Comparison of ENCODE assay signal across 15 cellular contexts in genomic region chr9:79023134-79023577, GRCh38.
DNase-seq lines count a peak whose midpoint lies in the region; ATAC-seq, FAIRE-seq and TF ChIP-seq lines count a peak whose summit lies in the region.
"Had no signal": no experiment of that assay in that cellular context is flagged by ENCODE, and none has a peak within 500 bp of the region (broad histone marks: within the 10 kb centered on the region; RNA-seq: fewer than 3 reads in every experiment).

No MANE protein-coding gene starts in this region.

- H3K4me2 ChIP-seq in osteoblast (ENCODE audit: insufficient read depth, low read length), result peak overlapping the region; percentile 29
- H3K4me2 ChIP-seq: PC-9 had no signal

- H3K9me3 Mint-ChIP-seq in endodermal cell, result no peaks in the 10 kb centered on the region
- H3K9me3 Mint-ChIP-seq in stimulated activated effector memory CD8-positive, alpha-beta T cell treated with anti-CD3 and anti-CD28 coated beads, Interleukin-12 subunit alpha, Interleukin-12 subunit beta, amount 100 ng/mL, for 72 hours, result peaks cover 4% of the 10 kb centered on the region
- H3K9me3 Mint-ChIP-seq: activated T-helper 17 cell treated with anti-CD3 and anti-CD28 coated beads, Interleukin-2, amount 50 U/mL, for 72 hours; stimulated activated naive CD8-positive, alpha-beta T cell treated with anti-CD3 and anti-CD28 coated beads, Interleukin-15, Interleukin-2, amounts not matched to agents 100 ng/mL and 50 ng/mL, for 24 hours had no signal

- H3K27me3 Mint-ChIP-seq in endodermal cell (ENCODE audit: insufficient read depth), result no peaks in the 10 kb centered on the region
- H3K27me3 Mint-ChIP-seq: activated T-helper 17 cell treated with anti-CD3 and anti-CD28 coated beads, Interleukin-2, amount 50 U/mL, for 72 hours; stimulated activated naive CD8-positive, alpha-beta T cell treated with anti-CD3 and anti-CD28 coated beads, Interleukin-15, Interleukin-2, amounts not matched to agents 100 ng/mL and 50 ng/mL, for 24 hours had no signal

- H3K79me2 ChIP-seq in osteoblast (ENCODE audit: insufficient read depth, low read length), result no peaks in the 10 kb centered on the region

- peak overlapping the region; percentile 89 for H3K27ac ChIP-seq in epithelial cell of prostate
- peak overlapping the region; percentile 88 for H3K27ac ChIP-seq in osteoblast (ENCODE audit: low read depth, low read length)
- H3K27ac ChIP-seq in endodermal cell (ENCODE audit: low read depth, low read length), result no peak overlapping the region
- H3K27ac ChIP-seq in left lung, result no peak overlapping the region
- H3K27ac ChIP-seq: PC-9 had no signal

- no peak overlapping the region for H2AFZ ChIP-seq in osteoblast (ENCODE audit: low read length)
- H2AFZ ChIP-seq: PC-9 had no signal

- H3K36me3 ChIP-seq in osteoblast (ENCODE audit: insufficient read depth, low read length), result no peaks in the 10 kb centered on the region
- no peaks in the 10 kb centered on the region for H3K36me3 ChIP-seq in endodermal cell (ENCODE audit: control insufficient read depth, insufficient read depth, low read length)
- no peaks in the 10 kb centered on the region for H3K36me3 ChIP-seq in left lung

- no peak overlapping the region for H3K4me3 ChIP-seq in osteoblast (ENCODE audit: insufficient read depth, low read length)
- no peak overlapping the region for H3K4me3 ChIP-seq in endodermal cell (ENCODE audit: low read length)
- H3K4me3 ChIP-seq in left lung, result no peak overlapping the region
- H3K4me3 ChIP-seq: PC-9 had no signal

- DNase-seq in EH (ENCODE audit: low read depth), result peak; percentile 97
- DNase-seq in RCC 7860 (ENCODE audit: low spot score), result peak; percentile 99
- DNase-seq in epithelial cell of prostate (ENCODE audit: low read depth, low spot score), result peak; percentile 79
- DNase-seq in osteoblast (ENCODE audit: insufficient read length, low spot score, missing footprints), result peak; percentile 91
- no peak for DNase-seq in medulla oblongata (ENCODE audit: extremely low spot score)
- no peak for DNase-seq in endodermal cell
- no peak for DNase-seq in left lung
- no peak for DNase-seq in stimulated activated effector memory CD8-positive, alpha-beta T cell treated with anti-CD3 and anti-CD28 coated beads, Interleukin-12 subunit alpha, Interleukin-12 subunit beta, amount 100 ng/mL, for 72 hours (ENCODE audit: low spot score in 2 of 2)
- DNase-seq: activated CD4-positive, CD25-positive, alpha-beta regulatory T cell; cortex of kidney; NCI-H2029; nephron progenitor cell had no signal

- 96% methylated on average over 3 of the region's 3 CpGs; no CpG with 5 or more reads in 1 of the 2 experiments for WGBS in endodermal cell (ENCODE audit: insufficient coverage in 1 of 2, insufficient read length in 1 of 2), 2 experiments

- H3K36me3 Mint-ChIP-seq in endodermal cell (ENCODE audit: low read depth), result no peaks in the 10 kb centered on the region
- no peaks in the 10 kb centered on the region for H3K36me3 Mint-ChIP-seq in stimulated activated effector memory CD8-positive, alpha-beta T cell treated with anti-CD3 and anti-CD28 coated beads, Interleukin-12 subunit alpha, Interleukin-12 subunit beta, amount 100 ng/mL, for 72 hours

- H3K4me1 Mint-ChIP-seq in endodermal cell, result peaks cover 19% of the 10 kb centered on the region
- no peaks in the 10 kb centered on the region for H3K4me1 Mint-ChIP-seq in stimulated activated effector memory CD8-positive, alpha-beta T cell treated with anti-CD3 and anti-CD28 coated beads, Interleukin-12 subunit alpha, Interleukin-12 subunit beta, amount 100 ng/mL, for 72 hours
- H3K4me1 Mint-ChIP-seq: activated T-helper 17 cell treated with anti-CD3 and anti-CD28 coated beads, Interleukin-2, amount 50 U/mL, for 72 hours had no signal

- no peak for ATAC-seq in left lung
- no peak for ATAC-seq in stimulated activated effector memory CD8-positive, alpha-beta T cell treated with anti-CD3 and anti-CD28 coated beads, Interleukin-12 subunit alpha, Interleukin-12 subunit beta, amount 100 ng/mL, for 72 hours
- ATAC-seq: activated T-helper 17 cell treated with anti-CD3 and anti-CD28 coated beads, Interleukin-2, amount 50 U/mL, for 72 hours had no signal

- no peak overlapping the region for H3K9ac ChIP-seq in endodermal cell (ENCODE audit: extremely low read depth, low read length, poor library complexity, severe bottlenecking)

- FAIRE-seq in RCC 7860 (lab: Jason Lieb, UNC), result peak; percentile 99

- H3K9me3 ChIP-seq in osteoblast (ENCODE audit: low read depth, low read length) (no peaks in the 10 kb centered on the region), endodermal cell (ENCODE audit: control insufficient read depth, low read length) (no peaks in the 10 kb centered on the region), left lung (peaks cover 0 to 5% of the 10 kb centered on the region in 2 donors)

- H3K4me1 ChIP-seq in osteoblast (ENCODE audit: insufficient read depth, low read length) (peaks cover 29% of the 10 kb centered on the region), endodermal cell (ENCODE audit: control insufficient read depth, insufficient read depth, low read length) (peaks cover 5% of the 10 kb centered on the region), left lung (no peaks in the 10 kb centered on the region)

- H3K27me3 ChIP-seq in osteoblast (ENCODE audit: insufficient read depth, low read length) (no peaks in the 10 kb centered on the region), endodermal cell (ENCODE audit: control insufficient read depth, insufficient read depth, low read length, poor library complexity, severe bottlenecking) (no peaks in the 10 kb centered on the region), left lung (no peaks in the 10 kb centered on the region)

- no peak for TF ChIP-seq CTCF in osteoblast (IDR thresholded peaks at IDR 0.05; ENCODE audit: extremely low read depth, low read depth, low read length)
- no peak for TF ChIP-seq CTCF in endodermal cell (conservative IDR thresholded peaks at IDR 0.05)
- TF ChIP-seq CTCF in left lung (IDR thresholded peaks at IDR 0.05), result no peak

- no peaks in the 10 kb centered on the region for H4K20me1 ChIP-seq in osteoblast (ENCODE audit: insufficient read depth, low read length)

- H3K27ac Mint-ChIP-seq in endodermal cell, result no peak overlapping the region
- H3K27ac Mint-ChIP-seq in stimulated activated effector memory CD8-positive, alpha-beta T cell treated with anti-CD3 and anti-CD28 coated beads, Interleukin-12 subunit alpha, Interleukin-12 subunit beta, amount 100 ng/mL, for 72 hours, result no peak overlapping the region
- H3K27ac Mint-ChIP-seq: activated T-helper 17 cell treated with anti-CD3 and anti-CD28 coated beads, Interleukin-2, amount 50 U/mL, for 72 hours; nephron progenitor cell; stimulated activated naive CD8-positive, alpha-beta T cell treated with anti-CD3 and anti-CD28 coated beads, Interleukin-15, Interleukin-2, amounts not matched to agents 100 ng/mL and 50 ng/mL, for 24 hours had no signal

- intact Hi-C loops in left lung (cut with DNase I), result no loop called here

- H3K4me3 Mint-ChIP-seq in endodermal cell, result no peak overlapping the region
- H3K4me3 Mint-ChIP-seq in stimulated activated effector memory CD8-positive, alpha-beta T cell treated with anti-CD3 and anti-CD28 coated beads, Interleukin-12 subunit alpha, Interleukin-12 subunit beta, amount 100 ng/mL, for 72 hours, result no peak overlapping the region
- H3K4me3 Mint-ChIP-seq: activated T-helper 17 cell treated with anti-CD3 and anti-CD28 coated beads, Interleukin-2, amount 50 U/mL, for 72 hours; nephron progenitor cell; stimulated activated naive CD8-positive, alpha-beta T cell treated with anti-CD3 and anti-CD28 coated beads, Interleukin-15, Interleukin-2, amounts not matched to agents 100 ng/mL and 50 ng/mL, for 24 hours had no signal

Comparison
In these comparisons a context has a peak if more than half of its experiments do, and no peak if none do; other contexts are left out.
1. DNase-seq: peak in EH (single experiment), RCC 7860 (single experiment), epithelial cell of prostate (single experiment) and osteoblast (single experiment); none in medulla oblongata (single experiment), endodermal cell (single experiment), left lung (0 of 2) and stimulated activated effector memory CD8-positive, alpha-beta T cell treated with anti-CD3 and anti-CD28 coated beads, Interleukin-12 subunit alpha, Interleukin-12 subunit beta, amount 100 ng/mL, for 72 hours (0 of 2).
2. H3K27ac ChIP-seq: peak in epithelial cell of prostate (single experiment) and osteoblast (single experiment); none in endodermal cell (single experiment) and left lung (0 of 2).